In the genomic region with DNA sequence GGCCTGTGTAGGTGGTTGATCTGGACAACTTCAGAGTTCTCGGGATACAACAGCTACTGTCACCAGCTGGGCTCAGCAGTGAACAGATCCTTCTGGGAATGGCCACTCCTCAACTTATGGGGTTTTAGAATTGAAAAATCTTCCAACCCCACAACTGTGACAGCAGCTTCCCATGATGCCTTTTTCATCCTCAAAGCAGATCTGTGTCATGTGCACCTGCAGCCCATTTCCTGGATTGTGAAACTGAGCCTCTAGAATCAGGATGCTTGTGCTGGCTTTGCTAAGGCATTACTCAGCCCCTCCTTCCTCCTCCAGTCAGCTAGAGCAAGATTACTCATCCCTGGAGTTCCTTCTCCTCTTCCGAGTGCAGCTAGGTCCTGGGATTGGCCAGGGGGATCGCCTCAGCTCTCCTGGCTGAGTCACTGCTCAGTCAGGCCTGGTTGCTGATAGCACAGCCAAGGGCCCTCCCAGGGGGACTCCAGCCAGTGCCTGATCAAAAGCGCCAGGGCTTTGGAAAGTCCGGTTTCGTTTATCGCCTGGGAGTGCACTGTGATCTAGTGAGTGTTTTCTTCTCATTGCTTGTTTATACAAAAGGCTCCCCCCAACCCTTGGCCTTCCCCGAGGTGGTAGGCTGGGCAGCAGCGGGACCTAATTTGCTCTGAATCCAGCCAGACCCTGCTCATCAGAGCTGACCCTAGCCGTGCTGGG, we compare ENCODE assay signal across 8 cellular contexts. TPM values are rescaled to one million over a fixed set of nuclear protein-coding genes. Genes with fewer than 3 reads are reported as not detected.
DNase-seq lines count a peak whose midpoint lies in the region; ATAC-seq and TF ChIP-seq lines count a peak whose summit lies in the region.

No MANE protein-coding gene starts in this region.

- CTCF ChIA-PET in activated naive CD4-positive, alpha-beta T cell treated with anti-CD3 and anti-CD28 coated beads for 36 hours (lab: Charles Lee) = interaction anchor here (0.6 to 12.2 kb wide), 15 partner anchors 10 to 398 kb away, joined by 3 to 169 read pairs (median 6); no protein-coding TSS in a partner anchor

- H3K9me3 ChIP-seq in gastroesophageal sphincter = no peaks in the 10 kb centered on the region
- no peaks in the 10 kb centered on the region for H3K9me3 ChIP-seq in thymus (ENCODE audit: control insufficient read depth)

- ATAC-seq in HG02610 (IDR thresholded peaks at IDR 0.05; ENCODE audit: unreplicated experiment) = peak; percentile 78
- peak; percentile 94 for ATAC-seq in gastroesophageal sphincter
- ATAC-seq in omental fat pad (ENCODE audit: low FRiP score) = peak; percentile 96

- H3K27me3 Mint-ChIP-seq in activated naive CD4-positive, alpha-beta T cell treated with anti-CD3 and anti-CD28 coated beads for 36 hours (ENCODE audit: low read depth) = no peaks in the 10 kb centered on the region

- TF ChIP-seq CTCF in NB4 (IDR thresholded peaks at IDR 0.05; ENCODE audit: low read depth, low read length) = no peak
- no peak for TF ChIP-seq CTCF in gastroesophageal sphincter (IDR thresholded peaks at IDR 0.05)
- TF ChIP-seq CTCF in omental fat pad (IDR thresholded peaks at IDR 0.05) = no peak

- no peaks in the 10 kb centered on the region for H3K9me3 Mint-ChIP-seq in activated naive CD4-positive, alpha-beta T cell treated with anti-CD3 and anti-CD28 coated beads for 36 hours

- H3K4me3 Mint-ChIP-seq in activated naive CD4-positive, alpha-beta T cell treated with anti-CD3 and anti-CD28 coated beads for 36 hours = no peak overlapping the region

- H3K27ac Mint-ChIP-seq in activated naive CD4-positive, alpha-beta T cell treated with anti-CD3 and anti-CD28 coated beads for 36 hours = peak overlapping the region; percentile 69

- no peak overlapping the region for H3K4me3 ChIP-seq in NB4 (ENCODE audit: low read depth, low read length)
- H3K4me3 ChIP-seq in gastroesophageal sphincter = peak overlapping the region in 1 of 2 donors; percentile 23
- no peak overlapping the region for H3K4me3 ChIP-seq in thymus (ENCODE audit: low read length)

- no peaks in the 10 kb centered on the region for H3K36me3 ChIP-seq in gastroesophageal sphincter
- no peaks in the 10 kb centered on the region for H3K36me3 ChIP-seq in thymus (ENCODE audit: control insufficient read depth, insufficient read depth)

- no peak for TF ChIP-seq EP300 in gastroesophageal sphincter (IDR thresholded peaks at IDR 0.05)

- in situ Hi-C loops in SK-MEL-5 (cut with HindIII; ENCODE audit: low pct_unique_long_range_greater_than_20kb, low sequenced_read_pairs) = no loop called here

- intact Hi-C loops in activated naive CD4-positive, alpha-beta T cell treated with anti-CD3 and anti-CD28 coated beads for 36 hours (cut with micrococcal nuclease) = loop anchor here (1.0 kb wide), 5 partner anchors 10 to 160 kb away; no protein-coding TSS in a partner anchor

- 33% methylated on average over 4 of the region's 10 CpGs; no CpG with 5 or more reads in 1 of the 2 donors for WGBS in gastroesophageal sphincter (ENCODE audit: low coverage in 1 of 2), 2 donors
- WGBS in thymus = 85% methylated on average over 10 of the region's 10 CpGs

- peaks cover 0 to 56% (median 14%) of the 10 kb centered on the region in 3 donors for H3K4me1 ChIP-seq in gastroesophageal sphincter
- H3K4me1 ChIP-seq in thymus (ENCODE audit: control insufficient read depth, insufficient read depth, low read length) = peaks cover 15% of the 10 kb centered on the region

- DNase-seq in GM04504 (ENCODE audit: low read depth) (peak; percentile 99), NB4 (ENCODE audit: low read depth) (peak; percentile 98), SK-MEL-5 (ENCODE audit: low read depth, low spot score) (peak; percentile 98), omental fat pad (ENCODE audit: low spot score) (peak; percentile 80)
- DNase-seq in activated naive CD4-positive, alpha-beta T cell treated with anti-CD3 and anti-CD28 coated beads for 36 hours = peak; percentile 92

- peak overlapping the region; percentile 57 to 95 (median 89) for H3K27ac ChIP-seq in gastroesophageal sphincter
- peak overlapping the region; percentile 64 for H3K27ac ChIP-seq in thymus (ENCODE audit: low read depth)

- H3K27me3 ChIP-seq in gastroesophageal sphincter = no peaks in the 10 kb centered on the region
- no peaks in the 10 kb centered on the region for H3K27me3 ChIP-seq in thymus (ENCODE audit: control insufficient read depth, insufficient read depth)

- H3K4me1 Mint-ChIP-seq in activated naive CD4-positive, alpha-beta T cell treated with anti-CD3 and anti-CD28 coated beads for 36 hours (ENCODE audit: low read depth) = peaks cover 47% of the 10 kb centered on the region

- H3K36me3 Mint-ChIP-seq in activated naive CD4-positive, alpha-beta T cell treated with anti-CD3 and anti-CD28 coated beads for 36 hours (ENCODE audit: low read depth) = peaks cover 17% of the 10 kb centered on the region

- TF ChIP-seq POLR2A in NB4 (IDR thresholded peaks at IDR 0.05; ENCODE audit: extremely low read depth, insufficient read length) = no peak
- no peak for TF ChIP-seq POLR2A in gastroesophageal sphincter (IDR thresholded peaks at IDR 0.05)

RNA-seq across cellular contexts. Expression of gene LPIN1, which starts 2.4 kb away (rescaled TPM):
- total RNA-seq in SK-MEL-5 (2014; rRNA removed; shearing (Covaris generic)) = 43.4 and 45.8 TPM in 2 replicates
- 39.0 and 47.0 TPM in 2 replicates for polyA plus RNA-seq in SK-MEL-5 (2015; cell fraction: cytosol; rRNA removed)
- polyA plus RNA-seq in SK-MEL-5 (2015; cell fraction: nucleus; rRNA removed) = 72.0 and 79.3 TPM in 2 replicates
- 100 to 1,000 TPM in 1 of 2 experiments, 10 to 100 TPM in 1; 96.4 to 102 TPM for total RNA-seq in activated naive CD4-positive, alpha-beta T cell treated with anti-CD3 and anti-CD28 coated beads for 36 hours
- total RNA-seq in gastroesophageal sphincter (10 to 100 TPM; 47.3 to 70.1 (median 50.0) TPM), omental fat pad (100 to 1,000 TPM in 1 of 4 donors, 10 to 100 TPM in 3; 72.8 to 104 (median 89.1) TPM)
- polyA plus RNA-seq in thymus = 46.6 TPM
